10 cellular contexts compared by ENCODE assay signal in genomic region chr3:30342319-30343060, GRCh38.
A peak's percentile ranks its signal among the peaks of the same experiment; 100 is the strongest.
DNase-seq lines count a peak whose midpoint lies in the region; ATAC-seq and TF ChIP-seq lines count a peak whose summit lies in the region.
"Had no signal": no experiment of that assay in that cellular context is flagged by ENCODE, and none has a peak within 500 bp of the region (broad histone marks: within the 10 kb centered on the region; RNA-seq: fewer than 3 reads in every experiment).

No MANE protein-coding gene starts in this region.

- ATAC-seq in psoas muscle = peak; percentile 74 to 86 (median 86)

- CTCF ChIA-PET in Calu3 (lab: Charles Lee) = no interaction called here
- CTCF ChIA-PET in PC-9 (lab: Charles Lee) = no interaction called here

- H3K79me2 ChIP-seq in PC-9 (ENCODE audit: low read depth) (no peaks in the 10 kb centered on the region), fibroblast of lung (ENCODE audit: control insufficient read depth, insufficient read depth, low read length) (no peaks in the 10 kb centered on the region)

- TF ChIP-seq CTCF in Calu3 (IDR thresholded peaks at IDR 0.05; ENCODE audit: unreplicated experiment) = no peak
- TF ChIP-seq CTCF in PC-9 (conservative IDR thresholded peaks at IDR 0.05) = no peak
- TF ChIP-seq CTCF in fibroblast of lung (conservative IDR thresholded peaks at IDR 0.05 in 1 of 2, IDR thresholded peaks at IDR 0.05 in 1 of 2; ENCODE audit: low read depth in 1 of 2, low read length in 2 of 2) = no peak
- no peak for TF ChIP-seq CTCF in psoas muscle (IDR thresholded peaks at IDR 0.05)

- intact Hi-C loops in Calu3 (cut with micrococcal nuclease; ENCODE audit: unreplicated experiment) (loop anchor here (5.0 to 10.0 kb wide), 4 partner anchors 55 to 265 kb away; partner anchors contain the start of gene TGFBR2), PC-9 (cut with micrococcal nuclease; ENCODE audit: unreplicated experiment) (loop anchor here (5.0 to 10.0 kb wide), 3 partner anchors 192 to 352 kb away; partner anchors contain the start of gene TGFBR2), psoas muscle (cut with DNase I) (loop anchor here in 1 of 2 donors (5.0 to 10.0 kb wide), 2 partner anchors 50 to 172 kb away; no protein-coding TSS in a partner anchor)

- no peak overlapping the region for H3K9ac ChIP-seq in fibroblast of lung (ENCODE audit: insufficient read depth, low read length)

- no peaks in the 10 kb centered on the region for H3K36me3 Mint-ChIP-seq in Calu3 (ENCODE audit: insufficient read depth, unreplicated experiment)

- no peaks in the 10 kb centered on the region for H3K27me3 Mint-ChIP-seq in Calu3 (ENCODE audit: unreplicated experiment)

- peak overlapping the region; percentile 77 for H3K27ac ChIP-seq in PC-9
- peak overlapping the region; percentile 37 for H3K27ac ChIP-seq in fibroblast of lung (ENCODE audit: insufficient read depth, low read length)
- peak overlapping the region; percentile 53 for H3K27ac ChIP-seq in psoas muscle

- H3K4me2 ChIP-seq in PC-9 (peak overlapping the region; percentile 69), fibroblast of lung (ENCODE audit: extremely low read depth, insufficient read depth, low read length) (peak overlapping the region; percentile 23)

- POLR2A ChIA-PET in PC-9 (lab: Charles Lee; ENCODE audit: unreplicated experiment) = interaction anchor here (0.6 kb wide), 1 partner anchor 1330 kb away, joined by 3 read pairs; no protein-coding TSS in a partner anchor

- DNase-seq in Calu3 (peak; percentile 63), PC-9 (peak; percentile 63 to 87), fibroblast of lung (ENCODE audit: low read depth in 2 of 2) (peak; percentile 94 to 97), psoas muscle (no peak), GDM1 (lab: John Stamatoyannopoulos, UW) (no peak), activated gamma-delta T cell treated with Interleukin-2 at 50 U/mL for 16 hours (no peak), UCSD-AML1 (lab: John Stamatoyannopoulos, UW; ENCODE audit: unreplicated experiment) (no peak)
- no peak for DNase-seq in activated CD4-positive, alpha-beta T cell treated with anti-CD3 and anti-CD28 coated beads, Interleukin-2, amount 50 U/mL, for 1 hour
- DNase-seq: activated gamma-delta T cell, NCI-H1436 had no signal

- 56 to 59% (median 56%) methylated on average over 6 of the region's 6 CpGs for WGBS in psoas muscle, 3 donors

- H3K9me3 Mint-ChIP-seq in Calu3 (ENCODE audit: low read depth, unreplicated experiment) = peaks cover 2% of the 10 kb centered on the region

- H3K4me3 ChIP-seq in PC-9 = peak overlapping the region; percentile 29; the same call in 1 of the 2 replicates
- H3K4me3 ChIP-seq in fibroblast of lung (replicated peaks in 1 of 4; ENCODE audit: control extremely low read depth in 1 of 4, insufficient read depth in 1 of 4, low read depth in 3 of 4, low read length in 4 of 4) = no peak overlapping the region
- H3K4me3 ChIP-seq in psoas muscle = no peak overlapping the region

- no peaks in the 10 kb centered on the region for H3K9me2 ChIP-seq in PC-9 (ENCODE audit: insufficient read depth)

- H3K36me3 ChIP-seq in PC-9 (ENCODE audit: low read depth) (no peaks in the 10 kb centered on the region), fibroblast of lung (ENCODE audit: control insufficient read depth, insufficient read depth, low read length) (no peaks in the 10 kb centered on the region), psoas muscle (ENCODE audit: insufficient read depth in 1 of 2, low read depth in 1 of 2) (no peaks in the 10 kb centered on the region)

- no TSS peak for BruUV-seq in Calu3 (replicated peaks; lab: Mats Ljungman, UMichigan)
- BruUV-seq in PC-9 (replicated peaks; lab: Mats Ljungman, UMichigan) = no TSS peak

- H3K4me3 Mint-ChIP-seq in Calu3 (ENCODE audit: low read depth, unreplicated experiment) = peak overlapping the region; percentile 46

- H3K27me3 ChIP-seq in PC-9 (ENCODE audit: insufficient read depth, low read depth) (no peaks in the 10 kb centered on the region), fibroblast of lung (ENCODE audit: control insufficient read depth, insufficient read depth, low read length) (no peaks in the 10 kb centered on the region), psoas muscle (ENCODE audit: insufficient read depth in 3 of 3, low read length in 2 of 3) (no peaks in the 10 kb centered on the region)

- H2AFZ ChIP-seq in PC-9 (0 out of 2 replicates have a peak overlapping the region, but pooled peaks have one; percentile 22), fibroblast of lung (ENCODE audit: low read length) (no peak overlapping the region)

- H4K20me1 ChIP-seq in PC-9 (ENCODE audit: insufficient read depth) = no peaks in the 10 kb centered on the region
- H4K20me1 ChIP-seq in fibroblast of lung (ENCODE audit: control insufficient read depth, extremely low read depth, insufficient read depth, low read length) = no peaks in the 10 kb centered on the region

- peaks cover 20% of the 10 kb centered on the region for H3F3A ChIP-seq in PC-9 (ENCODE audit: insufficient read depth, low read depth)

- H3K4me1 ChIP-seq in PC-9 (replicated peaks; ENCODE audit: insufficient read depth) (peaks cover 28% of the 10 kb centered on the region), fibroblast of lung (ENCODE audit: control insufficient read depth, extremely low read depth, insufficient read depth, low read length) (peaks cover 17% of the 10 kb centered on the region), psoas muscle (peaks cover 17% of the 10 kb centered on the region)

- H3K27ac Mint-ChIP-seq in Calu3 (ENCODE audit: unreplicated experiment) = peak overlapping the region; percentile 40

- no peaks in the 10 kb centered on the region for H3K9me3 ChIP-seq in PC-9 (ENCODE audit: insufficient read depth, low read depth)
- H3K9me3 ChIP-seq in fibroblast of lung (ENCODE audit: control insufficient read depth, insufficient read depth, low read depth, low read length) = no peaks in the 10 kb centered on the region
- no peaks in the 10 kb centered on the region for H3K9me3 ChIP-seq in psoas muscle

- peaks cover 58% of the 10 kb centered on the region for H3K4me1 Mint-ChIP-seq in Calu3 (ENCODE audit: low read depth, unreplicated experiment)

Comparison
In these comparisons a context has a peak if more than half of its experiments do, and no peak if none do; other contexts are left out.
1. DNase-seq: peak in Calu3 (single experiment), PC-9 (2 of 2) and fibroblast of lung (2 of 2); none in psoas muscle (0 of 2), GDM1 (single experiment), activated CD4-positive, alpha-beta T cell treated with anti-CD3 and anti-CD28 coated beads, Interleukin-2, amount 50 U/mL, for 1 hour (single experiment), activated gamma-delta T cell treated with Interleukin-2 at 50 U/mL for 16 hours (single experiment) and UCSD-AML1 (single experiment).
2. Peak in every context shown above with its lines, with median percentiles within 50 percentile points of each other: H3K27ac ChIP-seq.